Comparison of ENCODE assay signal across 2 cellular contexts in the genomic region with DNA sequence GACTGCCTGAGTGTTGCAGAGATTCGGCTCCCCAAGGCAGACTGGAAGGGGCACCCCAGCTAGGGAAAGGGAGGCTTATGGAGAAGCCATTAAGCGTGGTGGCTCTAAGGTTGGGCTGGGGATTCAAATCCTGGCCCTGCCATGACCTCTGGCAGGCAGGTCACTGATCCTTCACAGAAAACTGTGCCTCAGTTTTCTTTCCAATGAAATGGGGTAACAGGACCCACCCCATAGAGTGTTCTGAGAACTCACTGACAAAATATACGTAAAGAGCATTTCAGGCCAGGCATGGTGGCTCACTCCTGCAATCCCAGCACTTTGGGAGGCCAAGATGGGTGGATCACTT.
A peak's percentile ranks its signal among the peaks of the same experiment; 100 is the strongest.
TF ChIP-seq lines count a peak whose summit lies in the region.

No MANE protein-coding gene starts in this region.

TF ChIP-seq in GM23338, 12 proteins besides CTCF, POLR2A, EP300 and RAD21:
- no peak for TF ChIP-seq ZNF114 (CRISPR knock-in tag; IDR thresholded peaks at IDR 0.05)
- TF ChIP-seq POLR2AphosphoS5 (IDR thresholded peaks at IDR 0.05; ENCODE audit: low read depth): no peak
- TF ChIP-seq NANOG (IDR thresholded peaks at IDR 0.05; ENCODE audit: borderline replicate concordance): no peak
- no peak for TF ChIP-seq ZNF331 (CRISPR knock-in tag; IDR thresholded peaks at IDR 0.05; ENCODE audit: low read depth)
- no peak for TF ChIP-seq REST (IDR thresholded peaks at IDR 0.05; ENCODE audit: unreplicated experiment)
- no peak for TF ChIP-seq ETS1 (IDR thresholded peaks at IDR 0.05)
- no peak for TF ChIP-seq STAT1 (IDR thresholded peaks at IDR 0.05; ENCODE audit: unreplicated experiment)

TF ChIP-seq in H1, 55 proteins besides CTCF, POLR2A, EP300 and RAD21:
- TF ChIP-seq PHF8 (conservative IDR thresholded peaks at IDR 0.05; ENCODE audit: low read depth, low read length) (no peak), KDM1A (IDR thresholded peaks at IDR 0.05; ENCODE audit: borderline replicate concordance, low read length) (peak; percentile 36; the same call in 1 of the 2 replicates)
